Comparison of ENCODE assay signal across 1 cellular context in genomic region chr16:88451586-88452484, GRCh38.
TF ChIP-seq lines count a peak whose summit lies in the region.

No MANE protein-coding gene starts in this region.

TF ChIP-seq in K562, 482 proteins besides CTCF, POLR2A, EP300 and RAD21 (continued from another document and continues in another):
- no peak for TF ChIP-seq TOE1 (IDR thresholded peaks at IDR 0.05; ENCODE audit: borderline replicate concordance)
- 0 out of 2 replicates have a peak, but pooled peaks have one; percentile 52 for TF ChIP-seq TOE1 (CRISPR knock-in tag; IDR thresholded peaks at IDR 0.05; ENCODE audit: borderline replicate concordance, low read depth)
- no peak for TF ChIP-seq ZBED1 (IDR thresholded peaks at IDR 0.05)
- TF ChIP-seq ZNF740 (CRISPR knock-in tag; IDR thresholded peaks at IDR 0.05): peak; percentile 70; the same call in 1 of the 2 replicates
- no peak for TF ChIP-seq ZNF740 (tag; IDR thresholded peaks at IDR 0.05)
- TF ChIP-seq ZNF512 (tag; IDR thresholded peaks at IDR 0.05): no peak
- TF ChIP-seq L3MBTL2 (IDR thresholded peaks at IDR 0.05): no peak
- 0 out of 2 replicates have a peak, but pooled peaks have one; percentile 10 for TF ChIP-seq SMARCE1 (IDR thresholded peaks at IDR 0.05)
- TF ChIP-seq RREB1 (CRISPR knock-in tag; IDR thresholded peaks at IDR 0.05): no peak
- peak; percentile 64 for TF ChIP-seq ATF7 (IDR thresholded peaks at IDR 0.05)
- TF ChIP-seq ZFP1 (CRISPR knock-in tag; IDR thresholded peaks at IDR 0.05): no peak
- TF ChIP-seq SIX5 (IDR thresholded peaks at IDR 0.05; ENCODE audit: borderline replicate concordance in 1 of 2, insufficient read depth in 1 of 2, low read depth in 1 of 2, low read length in 2 of 2): no peak
- TF ChIP-seq ZNF197 (CRISPR knock-in tag; IDR thresholded peaks at IDR 0.05; ENCODE audit: low read depth): 0 out of 2 replicates have a peak, but pooled peaks have one; percentile 32
- TF ChIP-seq HINFP (tag; conservative IDR thresholded peaks at IDR 0.05; ENCODE audit: low read depth): no peak
- TF ChIP-seq SIN3A (IDR thresholded peaks at IDR 0.05; ENCODE audit: borderline replicate concordance in 2 of 2, control insufficient read depth in 1 of 2, low read depth in 2 of 2, low read length in 2 of 2): peak in 1 of 2 experiments; percentile 9; a peak in 1 of 4 replicates
- no peak for TF ChIP-seq HMG20B (CRISPR knock-in tag; IDR thresholded peaks at IDR 0.05)
- TF ChIP-seq ZNF41 (CRISPR knock-in tag; conservative IDR thresholded peaks at IDR 0.05): no peak
- no peak for TF ChIP-seq MITF (IDR thresholded peaks at IDR 0.05)
- no peak for TF ChIP-seq SMARCA4 (IDR thresholded peaks at IDR 0.05)
- TF ChIP-seq ZFP36 (IDR thresholded peaks at IDR 0.05; ENCODE audit: low read depth, low read length, partially characterized antibody): no peak
- no peak for TF ChIP-seq THRAP3 (IDR thresholded peaks at IDR 0.05; ENCODE audit: borderline replicate concordance)
- TF ChIP-seq ZKSCAN8 (CRISPR knock-in tag; IDR thresholded peaks at IDR 0.05): no peak
- TF ChIP-seq GTF3C2 (IDR thresholded peaks at IDR 0.05; ENCODE audit: borderline replicate concordance, extremely low read depth, insufficient read length): no peak
- no peak for TF ChIP-seq ZNF121 (CRISPR knock-in tag; conservative IDR thresholded peaks at IDR 0.05)
- no peak for TF ChIP-seq PPARD (CRISPR knock-in tag; IDR thresholded peaks at IDR 0.05)
- no peak for TF ChIP-seq KAT2B (IDR thresholded peaks at IDR 0.05; ENCODE audit: low read depth, low read length)
- no peak for TF ChIP-seq ZNF778 (CRISPR knock-in tag; IDR thresholded peaks at IDR 0.05)
- no peak for TF ChIP-seq U2AF1 (optimal IDR thresholded peaks at IDR 0.05; ENCODE audit: low read depth, low read length)
- TF ChIP-seq TEAD1 (CRISPR knock-in tag; IDR thresholded peaks at IDR 0.05): no peak
- no peak for TF ChIP-seq PTTG1 (tag; IDR thresholded peaks at IDR 0.05; ENCODE audit: low read depth)
- no peak for TF ChIP-seq MTF1 (CRISPR knock-in tag; IDR thresholded peaks at IDR 0.05; ENCODE audit: borderline replicate concordance)
- TF ChIP-seq DEAF1 (CRISPR knock-in tag; IDR thresholded peaks at IDR 0.05): no peak
- peak; percentile 14; the same call in 1 of the 2 replicates for TF ChIP-seq ZBTB2 (IDR thresholded peaks at IDR 0.05)
- no peak for TF ChIP-seq NCOA6 (IDR thresholded peaks at IDR 0.05)
- TF ChIP-seq ESRRA (IDR thresholded peaks at IDR 0.05; ENCODE audit: borderline replicate concordance, low read depth): peak; percentile 40
- no peak for TF ChIP-seq ARID3B (CRISPR knock-in tag; IDR thresholded peaks at IDR 0.05; ENCODE audit: borderline replicate concordance)
- no peak for TF ChIP-seq CGGBP1 (CRISPR knock-in tag; IDR thresholded peaks at IDR 0.05)
- 0 out of 2 replicates have a peak, but pooled peaks have one; percentile 9 for TF ChIP-seq ZFP91 (CRISPR knock-in tag; IDR thresholded peaks at IDR 0.05)
- no peak for TF ChIP-seq ZNF586 (CRISPR knock-in tag; conservative IDR thresholded peaks at IDR 0.05)
- no peak for TF ChIP-seq FUS (optimal IDR thresholded peaks at IDR 0.05; ENCODE audit: low read depth, low read length)
